In the genomic region with DNA sequence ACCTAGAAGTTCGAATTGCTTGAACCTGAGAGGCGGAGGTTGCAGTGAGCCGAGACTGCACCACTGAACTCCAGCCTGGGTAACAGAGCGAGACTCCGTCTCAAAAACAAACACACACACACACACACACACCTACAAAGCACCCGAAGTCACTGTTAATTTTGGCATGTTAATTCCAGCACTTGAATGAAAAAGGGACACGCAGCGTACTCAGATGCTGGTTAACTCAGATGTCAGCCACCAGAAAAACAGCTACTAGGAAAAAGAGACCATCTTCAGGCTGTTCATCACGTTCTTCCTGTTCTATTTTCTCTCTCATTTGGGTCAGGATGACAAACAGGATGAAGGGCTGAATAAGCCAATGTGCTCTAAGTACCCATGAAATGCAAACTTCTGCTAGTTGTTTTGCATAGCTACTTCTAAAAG, we compare ENCODE assay signal across 11 cellular contexts. TPM values are rescaled to one million over a fixed set of nuclear protein-coding genes. Genes with fewer than 3 reads are reported as not detected.
DNase-seq lines count a peak whose midpoint lies in the region; ATAC-seq and TF ChIP-seq lines count a peak whose summit lies in the region.
"Had no signal": no experiment of that assay in that cellular context is flagged by ENCODE, and none has a peak within 500 bp of the region (broad histone marks: within the 10 kb centered on the region; RNA-seq: fewer than 3 reads in every experiment).

No MANE protein-coding gene starts in this region.

- H3K27me3 ChIP-seq in GM23338 (ENCODE audit: insufficient read depth): no peaks in the 10 kb centered on the region
- H3K27me3 ChIP-seq in naive thymus-derived CD4-positive, alpha-beta T cell (ENCODE audit: control insufficient read depth in 2 of 2, insufficient read depth in 2 of 2, low read length in 2 of 2): no peaks in the 10 kb centered on the region
- H3K27me3 ChIP-seq: esophagus muscularis mucosa had no signal

- peaks cover 24% of the 10 kb centered on the region for H3K4me1 ChIP-seq in GM23338 (ENCODE audit: insufficient read depth)
- H3K4me1 ChIP-seq in naive thymus-derived CD4-positive, alpha-beta T cell (ENCODE audit: control insufficient read depth in 2 of 2, insufficient read depth in 2 of 2, low read length in 2 of 2): no peaks in the 10 kb centered on the region

- H2AFZ ChIP-seq in GM23338: no peak overlapping the region

- H3K27me3 Mint-ChIP-seq in T-helper 1 cell treated with Interleukin-12 subunit alpha and Interleukin-12 subunit beta and Interleukin-4 antibody, amounts not matched to agents 30 μg/mL and 1 μg/mL, for 36 hours (ENCODE audit: low read depth): no peaks in the 10 kb centered on the region
- H3K27me3 Mint-ChIP-seq in GM23338 (ENCODE audit: insufficient read depth, low read depth, poor library complexity): peaks cover 3% of the 10 kb centered on the region
- H3K27me3 Mint-ChIP-seq in naive thymus-derived CD4-positive, alpha-beta T cell: no peaks in the 10 kb centered on the region

- H3K9me3 ChIP-seq in naive thymus-derived CD4-positive, alpha-beta T cell (ENCODE audit: control insufficient read depth in 2 of 3, low read length in 3 of 3): no peaks in the 10 kb centered on the region
- H3K9me3 ChIP-seq: esophagus muscularis mucosa had no signal

- H3K4me1 Mint-ChIP-seq in T-helper 1 cell treated with Interleukin-12 subunit alpha and Interleukin-12 subunit beta and Interleukin-4 antibody, amounts not matched to agents 30 μg/mL and 1 μg/mL, for 36 hours (ENCODE audit: low read depth): peaks cover 8% of the 10 kb centered on the region
- peaks cover 31% of the 10 kb centered on the region for H3K4me1 Mint-ChIP-seq in GM23338
- peaks cover 0 to 20% (median 5%) of the 10 kb centered on the region in 7 donors for H3K4me1 Mint-ChIP-seq in naive thymus-derived CD4-positive, alpha-beta T cell

- no peaks in the 10 kb centered on the region for H3K36me3 ChIP-seq in GM23338 (ENCODE audit: insufficient read depth)
- peaks cover 0 to 13% (median 0%) of the 10 kb centered on the region in 3 experiments for H3K36me3 ChIP-seq in naive thymus-derived CD4-positive, alpha-beta T cell (ENCODE audit: control insufficient read depth in 2 of 3, insufficient read depth in 3 of 3, low read length in 3 of 3)

- H3K4me3 Mint-ChIP-seq in T-helper 1 cell treated with Interleukin-12 subunit alpha and Interleukin-12 subunit beta and Interleukin-4 antibody, amounts not matched to agents 30 μg/mL and 1 μg/mL, for 36 hours: peak overlapping the region; percentile 93
- no peak overlapping the region for H3K4me3 Mint-ChIP-seq in GM23338
- H3K4me3 Mint-ChIP-seq in naive thymus-derived CD4-positive, alpha-beta T cell: peak overlapping the region in 4 of 10 donors; percentile 71 to 95 (median 90)

- CTCF ChIA-PET in naive thymus-derived CD4-positive, alpha-beta T cell (lab: Charles Lee): no interaction called here

- no peaks in the 10 kb centered on the region for H3F3A ChIP-seq in GM23338 (replicated peaks; ENCODE audit: low read depth)

- no peaks in the 10 kb centered on the region for H3K9me2 ChIP-seq in GM23338 (ENCODE audit: insufficient read depth)

- no peak overlapping the region for H3K4me3 ChIP-seq in GM23338
- H3K4me3 ChIP-seq in naive thymus-derived CD4-positive, alpha-beta T cell (ENCODE audit: low read length): no peak overlapping the region
- H3K4me3 ChIP-seq: esophagus muscularis mucosa, SK-N-MC had no signal

- ATAC-seq in GM23338: no peak
- ATAC-seq in naive thymus-derived CD4-positive, alpha-beta T cell: peak; percentile 74
- ATAC-seq in left ventricle myocardium superior: no peak

- intact Hi-C loops in naive thymus-derived CD4-positive, alpha-beta T cell (cut with micrococcal nuclease): loop anchor here (1.0 to 5.0 kb wide), 4 partner anchors 47 to 108 kb away; partner anchors contain the start of genes BLOC1S5 (in 2 of the 2) and EEF1E1 (in 1 of the 2)
- intact Hi-C loops in left ventricle myocardium superior (cut with micrococcal nuclease): no loop called here

- H3K27ac Mint-ChIP-seq in T-helper 1 cell treated with Interleukin-12 subunit alpha and Interleukin-12 subunit beta and Interleukin-4 antibody, amounts not matched to agents 30 μg/mL and 1 μg/mL, for 36 hours: peak overlapping the region; percentile 99
- H3K27ac Mint-ChIP-seq in GM23338: no peak overlapping the region
- peak overlapping the region in 5 of 9 donors; percentile 24 to 98 (median 92) for H3K27ac Mint-ChIP-seq in naive thymus-derived CD4-positive, alpha-beta T cell

- no peaks in the 10 kb centered on the region for H3K79me2 ChIP-seq in GM23338 (replicated peaks; ENCODE audit: insufficient read depth)

- H3K9me3 Mint-ChIP-seq in T-helper 1 cell treated with Interleukin-12 subunit alpha and Interleukin-12 subunit beta and Interleukin-4 antibody, amounts not matched to agents 30 μg/mL and 1 μg/mL, for 36 hours: no peaks in the 10 kb centered on the region
- H3K9me3 Mint-ChIP-seq in GM23338: no peaks in the 10 kb centered on the region
- peaks cover 0 to 4% (median 0%) of the 10 kb centered on the region in 11 donors for H3K9me3 Mint-ChIP-seq in naive thymus-derived CD4-positive, alpha-beta T cell

- TF ChIP-seq CTCF in GM23338 (conservative IDR thresholded peaks at IDR 0.05; ENCODE audit: low read depth in 2 of 2): no peak

- H3K27ac ChIP-seq in GM23338 (ENCODE audit: low read depth): no peak overlapping the region
- H3K27ac ChIP-seq in naive thymus-derived CD4-positive, alpha-beta T cell (ENCODE audit: low read depth, low read length): peak overlapping the region; percentile 64
- H3K27ac ChIP-seq: 22Rv1, esophagus muscularis mucosa, SK-N-MC had no signal

- no peak for DNase-seq in T-helper 1 cell
- DNase-seq in GM23338 (ENCODE audit: low spot score): no peak
- peak; percentile 68 to 74 for DNase-seq in NCI-H526 (lab: John Stamatoyannopoulos, UW)
- peak in 1 of 9 donors; percentile 46 for DNase-seq in naive thymus-derived CD4-positive, alpha-beta T cell
- no peak for DNase-seq in left ventricle myocardium superior
- DNase-seq in NCI-H748 treated with DMSO at 0.1 percent for 48 hours (lab: John Stamatoyannopoulos, UW): no peak
- DNase-seq in NK-92 treated with Interleukin-12 subunit alpha and Interleukin-12 subunit beta, amount 100 ng/mL, for 24 hours (lab: John Stamatoyannopoulos, UW): no peak

- peaks cover 14% of the 10 kb centered on the region for H3K36me3 Mint-ChIP-seq in T-helper 1 cell treated with Interleukin-12 subunit alpha and Interleukin-12 subunit beta and Interleukin-4 antibody, amounts not matched to agents 30 μg/mL and 1 μg/mL, for 36 hours (ENCODE audit: low read depth)
- H3K36me3 Mint-ChIP-seq in GM23338 (ENCODE audit: low read depth): peaks cover 9% of the 10 kb centered on the region; the same call in 1 of the 3 replicates
- H3K36me3 Mint-ChIP-seq in naive thymus-derived CD4-positive, alpha-beta T cell: peaks cover 10 to 44% (median 23%) of the 10 kb centered on the region in 5 donors

- POLR2A ChIA-PET in naive thymus-derived CD4-positive, alpha-beta T cell (lab: Charles Lee): interaction anchor here (1.2 kb wide), 1 partner anchor 47 kb away, joined by 4 read pairs; the partner anchor contains the start of gene BLOC1S5

- 0 out of 2 replicates have a peak, but pooled peaks cover 3% of the 10 kb centered on the region for H4K20me1 ChIP-seq in GM23338 (replicated peaks; ENCODE audit: insufficient read depth)

- H3K4me2 ChIP-seq in GM23338: 0 out of 2 replicates have a peak overlapping the region, but pooled peaks have one; percentile 11

TF ChIP-seq in GM23338, 12 proteins besides CTCF, POLR2A, EP300 and RAD21 (continues in another document):
- no peak for TF ChIP-seq CREB1 (CRISPR knock-in tag; IDR thresholded peaks at IDR 0.05; ENCODE audit: low read depth)
- TF ChIP-seq JUNB (IDR thresholded peaks at IDR 0.05; ENCODE audit: unreplicated experiment): no peak
- TF ChIP-seq, protein P1, sequence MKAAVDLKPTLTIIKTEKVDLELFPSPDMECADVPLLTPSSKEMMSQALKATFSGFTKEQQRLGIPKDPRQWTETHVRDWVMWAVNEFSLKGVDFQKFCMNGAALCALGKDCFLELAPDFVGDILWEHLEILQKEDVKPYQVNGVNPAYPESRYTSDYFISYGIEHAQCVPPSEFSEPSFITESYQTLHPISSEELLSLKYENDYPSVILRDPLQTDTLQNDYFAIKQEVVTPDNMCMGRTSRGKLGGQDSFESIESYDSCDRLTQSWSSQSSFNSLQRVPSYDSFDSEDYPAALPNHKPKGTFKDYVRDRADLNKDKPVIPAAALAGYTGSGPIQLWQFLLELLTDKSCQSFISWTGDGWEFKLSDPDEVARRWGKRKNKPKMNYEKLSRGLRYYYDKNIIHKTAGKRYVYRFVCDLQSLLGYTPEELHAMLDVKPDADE (IDR thresholded peaks at IDR 0.05): no peak
- no peak for TF ChIP-seq EZH2 (IDR thresholded peaks at IDR 0.05; ENCODE audit: low read depth, unreplicated experiment)
- no peak for TF ChIP-seq REST (IDR thresholded peaks at IDR 0.05; ENCODE audit: unreplicated experiment)

RNA-seq across cellular contexts. Expression of gene BLOC1S5, which starts 46.9 kb away (rescaled TPM):
- 14.9 and 17.3 TPM in 2 replicates for total RNA-seq in GM23338 (2014; rRNA removed; shearing (Covaris generic))
- polyA plus RNA-seq in GM23338 (2016; fragmentation: Nextera tagmentation; extraction: Ambion mirVana): 16.6 and 19.3 TPM in 2 replicates
- 10 to 100 TPM in 4 of 5 experiments, 1 to 10 TPM in 1; 9.6 to 26.2 (median 22.6) TPM for total RNA-seq in naive thymus-derived CD4-positive, alpha-beta T cell
- polyA plus RNA-seq in naive thymus-derived CD4-positive, alpha-beta T cell: 10 to 100 TPM; 31.4 to 39.2 TPM
- 10.3 TPM for total RNA-seq in left ventricle myocardium superior

Comparison
In these comparisons a context has a peak if more than half of its experiments do, and no peak if none do; other contexts are left out.
1. DNase-seq: peak in NCI-H526 (2 of 2); none in T-helper 1 cell (0 of 5), GM23338 (single experiment), left ventricle myocardium superior (single experiment), NCI-H748 treated with DMSO at 0.1 percent for 48 hours (single experiment) and NK-92 treated with Interleukin-12 subunit alpha and Interleukin-12 subunit beta, amount 100 ng/mL, for 24 hours (single experiment).